In the genomic region with DNA sequence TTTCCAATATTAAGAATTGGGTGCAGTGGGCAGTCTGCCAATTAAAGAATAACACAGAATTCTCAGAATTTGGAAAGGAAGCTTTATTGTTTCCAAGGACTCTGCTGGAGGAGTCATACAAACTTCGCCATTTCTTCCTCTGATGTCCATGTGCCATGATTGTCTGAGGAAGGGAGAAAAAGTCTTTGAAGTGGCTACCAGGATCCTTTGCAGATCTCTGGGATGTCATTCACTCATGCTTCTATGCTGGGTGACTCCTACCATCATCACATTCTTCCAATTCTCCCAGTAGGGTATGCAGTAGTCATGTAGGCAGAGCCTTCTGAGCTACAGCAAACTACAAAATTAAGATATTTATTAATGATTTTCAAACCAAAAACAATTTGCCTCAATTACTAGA, we compare ENCODE assay signal across 17 cellular contexts.
"Had no signal": no experiment of that assay in that cellular context is flagged by ENCODE, and none has a peak within 500 bp of the region (broad histone marks: within the 10 kb centered on the region; RNA-seq: fewer than 3 reads in every experiment).

No MANE protein-coding gene starts in this region.

- H3K27ac ChIP-seq: HL-60 had no signal

- H3K9me3 ChIP-seq: SK-N-SH had no signal

- H3K9ac ChIP-seq: SK-N-SH had no signal

- H3K4me2 ChIP-seq: SK-N-SH had no signal

- DNase-seq: KBM-7, NCI-H1092, NCI-H1105 treated with DMSO at 0.1 percent for 48 hours, NCI-H1417 treated with DMSO at 0.1 percent for 48 hours, NCI-H146, NCI-H1694 treated with DMSO at 0.1 percent for 48 hours, NCI-H1930, NCI-H2081, NCI-H2107, NCI-H2227 treated with DMSO at 0.1 percent for 48 hours, NCI-H526 treated with DMSO at 0.1 percent for 48 hours, NCI-H748 treated with DMSO at 0.1 percent for 48 hours, RPMI8226, SHP77, SK-N-SH had no signal

- H3K9me2 ChIP-seq: SK-N-SH had no signal

- H3K36me3 Mint-ChIP-seq: IgD-negative memory B cell had no signal

- H3K27ac Mint-ChIP-seq: IgD-negative memory B cell had no signal

- H3K4me3 Mint-ChIP-seq: IgD-negative memory B cell had no signal
